9 cellular contexts compared by ENCODE assay signal in the genomic region with DNA sequence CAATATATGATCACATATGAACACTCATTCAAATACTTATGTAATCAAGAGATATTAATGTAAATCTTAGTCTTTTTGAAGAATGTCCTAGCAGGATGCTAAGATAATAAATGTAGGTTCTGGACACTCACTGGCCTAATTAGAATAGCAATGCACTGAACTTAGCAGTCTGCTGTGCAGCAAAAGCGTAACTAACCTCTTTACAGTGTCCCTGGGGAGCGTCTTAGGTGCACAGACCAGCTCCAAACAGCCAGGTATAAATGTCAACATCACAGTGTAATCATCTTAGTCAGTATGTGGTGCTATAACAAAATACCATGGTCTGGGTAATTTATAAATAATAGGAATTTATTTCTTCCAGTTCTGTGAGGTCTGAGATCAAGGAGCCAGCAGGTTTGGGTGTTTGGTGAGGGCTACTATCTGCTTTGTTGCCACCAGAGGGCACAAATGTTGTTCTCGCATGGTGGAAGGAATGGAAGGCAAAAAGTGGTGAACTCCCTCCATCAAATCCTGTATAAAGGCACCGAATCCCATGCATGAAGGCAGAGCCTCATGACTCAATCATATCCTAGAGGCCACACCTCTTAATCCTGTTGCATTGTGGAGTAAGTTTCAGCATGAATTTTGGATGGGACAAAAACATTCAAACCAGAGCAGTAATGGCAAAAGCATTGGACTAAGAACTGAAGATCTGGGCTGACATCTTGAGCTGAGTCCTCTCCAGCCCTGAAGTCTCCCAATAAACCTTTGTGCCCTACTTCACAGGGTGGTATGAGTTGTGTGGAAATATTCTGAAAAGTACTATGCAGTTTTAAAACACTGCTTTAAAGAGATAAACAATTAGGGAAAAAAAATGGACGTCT. TPM values are rescaled to one million over a fixed set of nuclear protein-coding genes. Genes with fewer than 3 reads are reported as not detected.
DNase-seq lines count a peak whose midpoint lies in the region; ATAC-seq, FAIRE-seq and TF ChIP-seq lines count a peak whose summit lies in the region.
"Had no signal": no experiment of that assay in that cellular context is flagged by ENCODE, and none has a peak within 500 bp of the region (broad histone marks: within the 10 kb centered on the region; RNA-seq: fewer than 3 reads in every experiment).

No MANE protein-coding gene starts in this region.

- no peak overlapping the region for H2BK12ac ChIP-seq in H1 (ENCODE audit: low read depth, low read length)

- H3K4me3 Mint-ChIP-seq in MCF 10A (ENCODE audit: unreplicated experiment) (no peak overlapping the region), T-helper 17 cell (no peak overlapping the region)
- H3K4me3 Mint-ChIP-seq: stimulated activated effector memory CD8-positive, alpha-beta T cell treated with anti-CD3 and anti-CD28 coated beads, Interleukin-12 subunit alpha, Interleukin-12 subunit beta, amount 100 ng/mL, for 72 hours had no signal

- H3K4me1 Mint-ChIP-seq in MCF 10A (ENCODE audit: insufficient read depth, unreplicated experiment) (no peaks in the 10 kb centered on the region), T-helper 17 cell (no peaks in the 10 kb centered on the region)
- H3K4me1 Mint-ChIP-seq: stimulated activated effector memory CD8-positive, alpha-beta T cell treated with anti-CD3 and anti-CD28 coated beads, Interleukin-12 subunit alpha, Interleukin-12 subunit beta, amount 100 ng/mL, for 72 hours had no signal

- intact Hi-C loops in MCF 10A (cut with micrococcal nuclease) = no loop called here
- intact Hi-C loops in breast epithelium (cut with DNase I; ENCODE audit: low total_unique reads) = no loop called here
- intact Hi-C loops in adrenal gland (cut with DNase I) = no loop called here

- CTCF ChIA-PET in MCF 10A (lab: Yijun Ruan, JAX) = interaction anchor here (0.5 to 4.1 kb wide), 10 partner anchors 10 to 578 kb away, joined by 3 to 22 read pairs (median 3); no protein-coding TSS in a partner anchor
- CTCF ChIA-PET in H1 (lab: Charles Lee; ENCODE audit: partially characterized antibody) = interaction anchor here (0.7 to 3.3 kb wide), 20 partner anchors 10 to 552 kb away, joined by 3 to 17 read pairs (median 4); no protein-coding TSS in a partner anchor

- peak; percentile 88 for FAIRE-seq in H1 (lab: Jason Lieb, UNC)

- no peak overlapping the region for H3K4ac ChIP-seq in H1 (replicated peaks; ENCODE audit: insufficient read length, low read depth, low read length)

- H3K23ac ChIP-seq in H1 (ENCODE audit: insufficient read length) = no peak overlapping the region

- H3K18ac ChIP-seq in H1 (ENCODE audit: extremely low read depth, low read length) = no peak overlapping the region

- no peak overlapping the region for H2BK120ac ChIP-seq in H1 (replicated peaks; ENCODE audit: low read depth, low read length)

- H3K14ac ChIP-seq in H1 (ENCODE audit: insufficient read length) = no peak overlapping the region

- peak; percentile 20 for TF ChIP-seq CTCF in MCF 10A (IDR thresholded peaks at IDR 0.05; ENCODE audit: unreplicated experiment)
- peak in 1 of 3 donors; percentile 8 for TF ChIP-seq CTCF in breast epithelium (IDR thresholded peaks at IDR 0.05)
- TF ChIP-seq CTCF in H1 (IDR thresholded peaks at IDR 0.05; ENCODE audit: control extremely low read depth in 1 of 3, insufficient read depth in 1 of 3, low read depth in 1 of 3, low read length in 3 of 3) = peak; percentile 51 to 77 (median 70)
- peak; percentile 13 for TF ChIP-seq CTCF in thoracic aorta (IDR thresholded peaks at IDR 0.05)
- peak in 3 of 6 experiments; percentile 7 to 28 (median 26) for TF ChIP-seq CTCF in adrenal gland (IDR thresholded peaks at IDR 0.05)

- H3K79me2 ChIP-seq in H1 (ENCODE audit: control insufficient read depth in 1 of 2, insufficient read depth in 2 of 2, low read length in 2 of 2) = no peaks in the 10 kb centered on the region

- no peak overlapping the region for H3K9ac ChIP-seq in H1 (replicated peaks in 1 of 4; ENCODE audit: extremely low read depth in 1 of 4, low read depth in 3 of 4, low read length in 3 of 4)

- ATAC-seq in thoracic aorta (ENCODE audit: insufficient number of reproducible peaks, low FRiP score, low read depth) (no peak), T-helper 17 cell (no peak)
- ATAC-seq: stimulated activated effector memory CD8-positive, alpha-beta T cell treated with anti-CD3 and anti-CD28 coated beads, Interleukin-12 subunit alpha, Interleukin-12 subunit beta, amount 100 ng/mL, for 72 hours had no signal

- H2AK5ac ChIP-seq in H1 (ENCODE audit: low read depth, low read length) = no peak overlapping the region

- H3K27me3 ChIP-seq in breast epithelium (no peaks in the 10 kb centered on the region), H1 (replicated peaks in 1 of 4; ENCODE audit: control insufficient read depth in 3 of 4, extremely low read depth in 1 of 4, insufficient read depth in 3 of 4, low read length in 3 of 4) (no peaks in the 10 kb centered on the region), thoracic aorta (replicated peaks; ENCODE audit: insufficient read depth) (no peaks in the 10 kb centered on the region), adrenal gland (no peaks in the 10 kb centered on the region)

- WGBS in H1 (ENCODE audit: extremely low coverage in 1 of 2, insufficient coverage in 1 of 2, insufficient read length in 1 of 2, insufficient replicate concordance in 2 of 2, low coverage in 1 of 2, low lambda C conversion rate in 2 of 2, missing lambda C conversion rate in 1 of 2), 2 experiments = 82% methylated on average over 5 of the region's 5 CpGs; no CpG with 5 or more reads in 1 of the 2 experiments
- 79 to 91% (median 84%) methylated on average over 5 of the region's 5 CpGs for WGBS in adrenal gland, 4 donors

- BruUV-seq in MCF 10A (replicated peaks; lab: Mats Ljungman, UMichigan) = no TSS peak

- H3K79me1 ChIP-seq in H1 (ENCODE audit: low read depth, low read length) = no peaks in the 10 kb centered on the region

- H3K27ac ChIP-seq in breast epithelium (no peak overlapping the region), H1 (ENCODE audit: low read depth, low read length) (no peak overlapping the region), thoracic aorta (no peak overlapping the region), adrenal gland (no peak overlapping the region)

- no peaks in the 10 kb centered on the region for H3K27me3 Mint-ChIP-seq in MCF 10A (ENCODE audit: insufficient read depth, unreplicated experiment)
- no peaks in the 10 kb centered on the region for H3K27me3 Mint-ChIP-seq in T-helper 17 cell

- H3K23me2 ChIP-seq in H1 (ENCODE audit: low read depth, low read length) = no peaks in the 10 kb centered on the region

- no peak overlapping the region for H3K56ac ChIP-seq in H1 (replicated peaks; ENCODE audit: insufficient read length, low read depth, low read length)

- H4K91ac ChIP-seq in H1 (replicated peaks; ENCODE audit: insufficient read length, low read length) = no peak overlapping the region

- H3K36me3 Mint-ChIP-seq in MCF 10A (ENCODE audit: insufficient read depth, unreplicated experiment) (peaks cover 1% of the 10 kb centered on the region), T-helper 17 cell (ENCODE audit: low read depth) (no peaks in the 10 kb centered on the region)
- H3K36me3 Mint-ChIP-seq: stimulated activated effector memory CD8-positive, alpha-beta T cell treated with anti-CD3 and anti-CD28 coated beads, Interleukin-12 subunit alpha, Interleukin-12 subunit beta, amount 100 ng/mL, for 72 hours had no signal

- H3K4me1 ChIP-seq in breast epithelium (no peaks in the 10 kb centered on the region), H1 (replicated peaks in 1 of 4; ENCODE audit: control insufficient read depth in 3 of 4, insufficient read depth in 4 of 4, low read length in 3 of 4) (no peaks in the 10 kb centered on the region), thoracic aorta (ENCODE audit: control insufficient read depth in 1 of 2, low read depth in 2 of 2) (no peaks in the 10 kb centered on the region), adrenal gland (replicated peaks in 1 of 2) (no peaks in the 10 kb centered on the region)

- DNase-seq in MCF 10A (ENCODE audit: unreplicated experiment) = peak; percentile 48
- no peak for DNase-seq in breast epithelium (ENCODE audit: low spot score in 2 of 2)
- DNase-seq in NCI-H226 = peak; percentile 23
- no peak for DNase-seq in H1 (ENCODE audit: low read depth in 1 of 2, low spot score in 2 of 2)
- DNase-seq in thoracic aorta (ENCODE audit: low spot score) = no peak
- no peak for DNase-seq in KG1 (lab: John Stamatoyannopoulos, UW)
- DNase-seq in adrenal gland = no peak
- no peak for DNase-seq in T-helper 17 cell

- TF ChIP-seq RAD21 in H1 (IDR thresholded peaks at IDR 0.05 in 1 of 2, conservative IDR thresholded peaks at IDR 0.05 in 1 of 2; ENCODE audit: low read depth in 2 of 2, low read length in 2 of 2) = peak; percentile 55 to 72

- H3K9me3 ChIP-seq in breast epithelium (no peaks in the 10 kb centered on the region), H1 (ENCODE audit: insufficient read depth in 2 of 2, low read depth in 1 of 2, low read length in 1 of 2) (no peaks in the 10 kb centered on the region), thoracic aorta (no peaks in the 10 kb centered on the region), adrenal gland (replicated peaks in 1 of 3) (no peaks in the 10 kb centered on the region), T-helper 17 cell (ENCODE audit: control insufficient read depth, low read length, poor library complexity, severe bottlenecking) (no peaks in the 10 kb centered on the region)

- H2BK5ac ChIP-seq in H1 (ENCODE audit: low read depth, low read length) = no peak overlapping the region

- no peaks in the 10 kb centered on the region for H4K20me1 ChIP-seq in H1 (replicated peaks in 1 of 2; ENCODE audit: control insufficient read depth in 1 of 2, insufficient read depth in 2 of 2, low read length in 2 of 2)

- TF ChIP-seq POLR2A in breast epithelium (IDR thresholded peaks at IDR 0.05) (no peak), H1 (IDR thresholded peaks at IDR 0.05; ENCODE audit: control extremely low read depth in 1 of 2, low read depth in 2 of 2, low read length in 2 of 2) (no peak), adrenal gland (IDR thresholded peaks at IDR 0.05) (no peak)

- TF ChIP-seq EP300 in H1 (IDR thresholded peaks at IDR 0.05; ENCODE audit: borderline replicate concordance in 1 of 2, low read depth in 2 of 2, low read length in 2 of 2) = no peak

- H3K9me3 Mint-ChIP-seq in MCF 10A (ENCODE audit: unreplicated experiment) = no peaks in the 10 kb centered on the region
- H3K9me3 Mint-ChIP-seq: stimulated activated effector memory CD8-positive, alpha-beta T cell treated with anti-CD3 and anti-CD28 coated beads, Interleukin-12 subunit alpha, Interleukin-12 subunit beta, amount 100 ng/mL, for 72 hours had no signal

- H3K4me3 ChIP-seq in breast epithelium = no peak overlapping the region
- no peak overlapping the region for H3K4me3 ChIP-seq in H1 (ENCODE audit: extremely low read depth in 1 of 4, insufficient read depth in 2 of 4, low read depth in 3 of 4, low read length in 4 of 4)
- H3K4me3 ChIP-seq in thoracic aorta = no peak overlapping the region
- no peak overlapping the region for H3K4me3 ChIP-seq in adrenal gland

- POLR2A ChIA-PET in MCF 10A (lab: Yijun Ruan, JAX) = no interaction called here
- POLR2A ChIA-PET in H1 (lab: Charles Lee; ENCODE audit: partially characterized antibody) = interaction anchor here (0.8 kb wide), 1 partner anchor 414 kb away, joined by 3 read pairs; no protein-coding TSS in a partner anchor

- no peak overlapping the region for H2AFZ ChIP-seq in H1 (ENCODE audit: low read length)

- H4K5ac ChIP-seq in H1 (ENCODE audit: insufficient read length, low read depth, low read length) = no peak overlapping the region

- H3K36me3 ChIP-seq in breast epithelium = no peaks in the 10 kb centered on the region
- H3K36me3 ChIP-seq in H1 (ENCODE audit: control insufficient read depth in 2 of 4, insufficient read depth in 4 of 4, low read length in 3 of 4) = no peaks in the 10 kb centered on the region
- no peaks in the 10 kb centered on the region for H3K36me3 ChIP-seq in thoracic aorta
- no peaks in the 10 kb centered on the region for H3K36me3 ChIP-seq in adrenal gland (replicated peaks in 1 of 2)

- H4K8ac ChIP-seq in H1 (ENCODE audit: extremely low read depth, insufficient read depth, low read length) = no peak overlapping the region

- H2BK20ac ChIP-seq in H1 (ENCODE audit: low read length) = no peak overlapping the region

- H3K4me2 ChIP-seq in H1 (ENCODE audit: insufficient read depth in 1 of 2, low read depth in 2 of 2, low read length in 2 of 2) = no peak overlapping the region

- no peak overlapping the region for H2BK15ac ChIP-seq in H1 (ENCODE audit: low read length)

- H3K27ac Mint-ChIP-seq in MCF 10A (ENCODE audit: low read depth, unreplicated experiment) (no peak overlapping the region), T-helper 17 cell (no peak overlapping the region)
- H3K27ac Mint-ChIP-seq: stimulated activated effector memory CD8-positive, alpha-beta T cell treated with anti-CD3 and anti-CD28 coated beads, Interleukin-12 subunit alpha, Interleukin-12 subunit beta, amount 100 ng/mL, for 72 hours had no signal

RNA-seq across cellular contexts. Expression of gene FOXO3, which starts 41.8 kb away (rescaled TPM):
- 51.9 and 53.0 TPM in 2 replicates for total RNA-seq in MCF 10A (2022)
- 100 to 1,000 TPM; 107 to 181 (median 155) TPM for total RNA-seq in breast epithelium
- total RNA-seq in H1 (2021; fragmentation: NEBNext Ultra II Directional; extraction: Animal tissue kit (Norgen Biotek cat#: 25700)) = 19.3 and 20.2 TPM in 2 replicates
- 13.1 and 17.0 TPM in 2 replicates for polyA plus RNA-seq in H1 (2011; rRNA removed)
- 11.8 TPM for polyA plus RNA-seq in H1 (2011; cell fraction: cytosol; rRNA removed)
- 18.4 TPM for polyA plus RNA-seq in H1 (2011; cell fraction: nucleus; rRNA removed)
- polyA plus RNA-seq in H1 (2012, experiment 1 of 2) = 8.1 to 9.8 TPM (median 9.7 TPM) in 4 replicates
- 1.2 TPM for polyA plus RNA-seq in H1 (2012, experiment 2 of 2)
- 9.0 TPM for polyA plus RNA-seq in H1 (2013, experiment 1 of 2)
- 9.8 TPM for polyA plus RNA-seq in H1 (2013, experiment 2 of 2)
- polyA minus RNA-seq in H1 (2011; rRNA and poly(A)+ RNA removed) = 65.0 and 75.5 TPM in 2 replicates
- polyA minus RNA-seq in H1 (2011; cell fraction: cytosol; rRNA and poly(A)+ RNA removed) = 23.7 TPM
- polyA minus RNA-seq in H1 (2011; cell fraction: nucleus; rRNA and poly(A)+ RNA removed) = 39.2 TPM
- total RNA-seq in thoracic aorta = 100 to 1,000 TPM; 106 to 149 TPM
- 10 to 100 TPM; 18.3 to 38.7 (median 31.0) TPM for total RNA-seq in adrenal gland
- polyA plus RNA-seq in adrenal gland = 10 to 100 TPM in 2 of 3 donors, 1 to 10 TPM in 1; 8.3 to 13.5 (median 11.7) TPM
- 10 to 100 TPM; 22.6 to 34.1 TPM for total RNA-seq in T-helper 17 cell

Comparison
In these comparisons a context has a peak if more than half of its experiments do, and no peak if none do; other contexts are left out.
1. DNase-seq: peak in MCF 10A (single experiment) and NCI-H226 (single experiment); none in breast epithelium (0 of 2), H1 (0 of 2), thoracic aorta (single experiment), KG1 (single experiment), adrenal gland (0 of 7) and T-helper 17 cell (0 of 3).